ENCODE assay signal across 14 cellular contexts in the genomic region with DNA sequence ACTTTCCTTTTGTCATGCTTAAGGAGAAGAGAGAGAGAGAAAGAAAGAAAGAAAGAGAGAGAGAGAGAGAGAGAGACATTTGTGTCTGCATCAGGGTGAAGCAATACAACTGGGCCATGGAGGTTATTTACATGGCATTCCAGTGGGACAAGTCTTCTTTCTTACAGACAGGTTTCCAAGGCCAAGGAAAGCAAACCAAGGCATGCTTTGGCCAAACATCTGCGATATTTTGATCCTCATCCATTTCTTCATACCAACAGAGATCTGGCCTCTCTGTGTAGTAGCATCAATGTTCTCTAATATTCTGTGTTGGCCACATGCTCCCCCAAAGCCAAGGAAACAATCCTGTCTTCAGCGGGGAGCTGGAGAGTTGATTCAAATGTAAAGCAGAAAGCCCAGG.
"Had no signal": no experiment of that assay in that cellular context is flagged by ENCODE, and none has a peak within 500 bp of the region (broad histone marks: within the 10 kb centered on the region; RNA-seq: fewer than 3 reads in every experiment).

No MANE protein-coding gene starts in this region.

- ATAC-seq: activated CD8-positive, alpha-beta memory T cell treated with anti-CD3 and anti-CD28 coated beads, Interleukin-2, amount 10 ng/mL, durations not matched to agents 7 days and 5 days; naive thymus-derived CD4-positive, alpha-beta T cell had no signal

- H3K4me2 ChIP-seq: hepatocyte had no signal

- H3K9me3 ChIP-seq: ovary, psoas muscle, sigmoid colon, spleen, thyroid gland had no signal

- H2AFZ ChIP-seq: hepatocyte had no signal

- DNase-seq: activated CD4-positive, alpha-beta T cell treated with anti-CD3 and anti-CD28 coated beads for 4 hours; activated CD8-positive, alpha-beta memory T cell treated with anti-CD3 and anti-CD28 coated beads, Interleukin-2, amount 10 ng/mL, durations not matched to agents 7 days and 5 days; amniotic stem cell; central memory CD4-positive, alpha-beta T cell; erythroblast; mesenchymal stem cell; naive thymus-derived CD4-positive, alpha-beta T cell; ovary; psoas muscle; sigmoid colon; spleen; stimulated activated naive CD4-positive, alpha-beta T cell; thyroid gland had no signal

- H3K36me3 ChIP-seq: ovary, sigmoid colon, spleen, thyroid gland had no signal

- H3K79me2 ChIP-seq: hepatocyte had no signal

- H3K27me3 ChIP-seq: hepatocyte, ovary, sigmoid colon, thyroid gland had no signal

- H3K4me1 ChIP-seq: psoas muscle, sigmoid colon, spleen, thyroid gland had no signal

- H3K27ac ChIP-seq: hepatocyte, ovary, psoas muscle, sigmoid colon, spleen, thyroid gland had no signal

- H3K4me3 ChIP-seq: hepatocyte, ovary, psoas muscle, sigmoid colon, spleen, thyroid gland had no signal
